Comparison of ENCODE assay signal across 8 cellular contexts in the genomic region with DNA sequence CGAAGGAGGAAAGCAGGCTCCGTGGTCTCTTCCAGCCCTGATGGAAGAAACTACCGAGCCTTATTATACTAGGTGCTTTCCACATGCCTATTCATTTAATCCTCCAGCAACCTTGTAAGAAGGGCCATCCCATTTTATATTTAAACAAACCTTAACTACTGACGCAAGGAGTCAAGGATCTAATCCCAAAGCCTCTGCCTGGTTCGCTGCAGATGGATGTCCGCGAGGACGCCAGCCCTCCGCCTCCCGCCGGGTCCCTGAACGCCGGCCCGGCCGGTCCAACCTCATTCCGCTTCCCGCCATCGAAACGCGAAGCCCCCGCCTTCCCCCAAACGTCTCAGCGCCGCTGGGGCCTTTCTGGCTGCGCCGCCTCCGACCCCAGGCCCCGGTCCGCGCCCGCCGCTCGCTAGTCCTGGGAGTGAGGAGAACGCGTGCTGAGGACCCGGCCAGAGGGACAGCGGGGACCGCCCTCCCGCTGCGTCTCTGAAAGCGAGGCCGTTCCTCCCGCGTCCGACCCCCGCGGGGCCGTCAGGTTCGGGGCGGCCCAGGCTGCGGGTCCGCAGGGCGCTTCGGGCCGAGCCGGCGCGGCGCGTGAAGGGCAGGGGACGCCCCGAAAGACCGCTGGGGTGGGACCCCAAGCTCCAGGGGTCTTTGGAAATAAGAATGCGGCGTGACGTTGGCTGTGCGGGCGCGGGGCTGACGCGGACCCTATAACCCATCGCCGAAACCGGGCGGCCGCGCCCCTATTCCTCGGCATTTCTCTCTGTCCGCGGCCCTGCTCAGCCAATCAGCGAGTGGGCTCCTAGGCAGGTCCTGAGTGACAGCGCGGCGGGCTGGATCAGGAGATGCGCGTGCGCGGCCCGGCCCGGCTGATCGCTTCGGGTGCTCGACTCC. TPM values are rescaled to one million over a fixed set of nuclear protein-coding genes. Genes with fewer than 3 reads are reported as not detected.
A peak's percentile ranks its signal among the peaks of the same experiment; 100 is the strongest.
DNase-seq lines count a peak whose midpoint lies in the region; ATAC-seq and TF ChIP-seq lines count a peak whose summit lies in the region.

No MANE protein-coding gene starts in this region.

- no peaks in the 10 kb centered on the region for H3K79me2 ChIP-seq in mesendoderm (ENCODE audit: control insufficient read depth, insufficient read depth, low read length)

- peaks cover 68% of the 10 kb centered on the region for H3K4me1 ChIP-seq in CD8-positive, alpha-beta T cell (ENCODE audit: insufficient read depth, low read length)
- no peaks in the 10 kb centered on the region for H3K4me1 ChIP-seq in mesendoderm (ENCODE audit: control insufficient read depth, low read depth, low read length)

- H3K27ac Mint-ChIP-seq in CD8-positive, alpha-beta T cell = peak overlapping the region; percentile 90
- peak overlapping the region; percentile 84 for H3K27ac Mint-ChIP-seq in activated CD8-positive, alpha-beta memory T cell treated with anti-CD3 and anti-CD28 coated beads, Interleukin-2, amount 10 ng/mL, durations not matched to agents 7 days and 5 days
- peak overlapping the region; percentile 71 to 72 for H3K27ac Mint-ChIP-seq in effector memory CD8-positive, alpha-beta T cell

- no peaks in the 10 kb centered on the region for H3K9me3 Mint-ChIP-seq in CD8-positive, alpha-beta T cell
- H3K9me3 Mint-ChIP-seq in activated CD8-positive, alpha-beta memory T cell treated with anti-CD3 and anti-CD28 coated beads, Interleukin-2, amount 10 ng/mL, durations not matched to agents 7 days and 5 days (ENCODE audit: low read depth) = no peaks in the 10 kb centered on the region
- H3K9me3 Mint-ChIP-seq in effector memory CD8-positive, alpha-beta T cell = no peaks in the 10 kb centered on the region

- POLR2A ChIA-PET in CD8-positive, alpha-beta T cell (lab: Charles Lee) = interaction anchor here (0.6 kb wide), 1 partner anchor 8 kb away, joined by 4 read pairs; no protein-coding TSS in a partner anchor

- H3K9me3 ChIP-seq in CD8-positive, alpha-beta T cell (ENCODE audit: low read length) = no peaks in the 10 kb centered on the region

- H4K5ac ChIP-seq in mesendoderm (ENCODE audit: low read length) = no peak overlapping the region

- H3K23ac ChIP-seq in mesendoderm (ENCODE audit: low read length) = no peak overlapping the region

- peak; percentile 72 to 94 (median 89) for DNase-seq in CD8-positive, alpha-beta T cell
- peak; percentile 99 for DNase-seq in HT-29 (ENCODE audit: low spot score)
- peak; percentile 53 for DNase-seq in NK-92 (lab: John Stamatoyannopoulos, UW; ENCODE audit: unreplicated experiment)
- peak; percentile 97 for DNase-seq in activated CD8-positive, alpha-beta memory T cell treated with anti-CD3 and anti-CD28 coated beads, Interleukin-2, amount 10 ng/mL, durations not matched to agents 7 days and 5 days
- peak; percentile 78 to 83 (median 82) for DNase-seq in effector memory CD8-positive, alpha-beta T cell
- peak; percentile 92 for DNase-seq in mesendoderm
- DNase-seq in stimulated activated CD8-positive, alpha-beta memory T cell treated with anti-CD3 and anti-CD28 coated beads, Interleukin-12 subunit alpha, Interleukin-12 subunit beta, amount 100 ng/mL, for 1 hour (ENCODE audit: low read depth) = peak; percentile 85

- no peak overlapping the region for H2BK5ac ChIP-seq in mesendoderm (ENCODE audit: low read length)

- CTCF ChIA-PET in CD8-positive, alpha-beta T cell (lab: Charles Lee) = interaction anchor here (3.0 kb wide), 1 partner anchor 10 kb away, joined by 17 read pairs; no protein-coding TSS in a partner anchor
- CTCF ChIA-PET in activated CD8-positive, alpha-beta memory T cell treated with anti-CD3 and anti-CD28 coated beads, Interleukin-2, amount 10 ng/mL, durations not matched to agents 7 days and 5 days (lab: Charles Lee) = interaction anchor here (1.0 kb wide), 1 partner anchor 10 kb away, joined by 3 read pairs; no protein-coding TSS in a partner anchor

- H4K8ac ChIP-seq in mesendoderm (ENCODE audit: low read depth, low read length) = no peak overlapping the region

- no peak overlapping the region for H2BK15ac ChIP-seq in mesendoderm (replicated peaks; ENCODE audit: low read depth)

- no peaks in the 10 kb centered on the region for H3K27me3 Mint-ChIP-seq in CD8-positive, alpha-beta T cell (ENCODE audit: low read depth)
- H3K27me3 Mint-ChIP-seq in activated CD8-positive, alpha-beta memory T cell treated with anti-CD3 and anti-CD28 coated beads, Interleukin-2, amount 10 ng/mL, durations not matched to agents 7 days and 5 days = no peaks in the 10 kb centered on the region
- H3K27me3 Mint-ChIP-seq in effector memory CD8-positive, alpha-beta T cell = no peaks in the 10 kb centered on the region

- H3K18ac ChIP-seq in mesendoderm (ENCODE audit: low read length) = peak overlapping the region; percentile 24

- ATAC-seq in CD8-positive, alpha-beta T cell = peak; percentile 73
- ATAC-seq in GM21367 (IDR thresholded peaks at IDR 0.05; ENCODE audit: unreplicated experiment) = peak; percentile 79
- peak; percentile 94 for ATAC-seq in activated CD8-positive, alpha-beta memory T cell treated with anti-CD3 and anti-CD28 coated beads, Interleukin-2, amount 10 ng/mL, durations not matched to agents 7 days and 5 days
- ATAC-seq in effector memory CD8-positive, alpha-beta T cell (replicated peaks) = peak; percentile 69

- peak overlapping the region; percentile 85 for H3K56ac ChIP-seq in mesendoderm (ENCODE audit: low read length)

- no CpG with 5 or more reads among the region's 93 CpGs for WGBS in mesendoderm (ENCODE audit: extremely low coverage, insufficient coverage, low lambda C conversion rate)

- peaks cover 5% of the 10 kb centered on the region for H3K36me3 ChIP-seq in CD8-positive, alpha-beta T cell (ENCODE audit: insufficient read depth, low read length)
- H3K36me3 ChIP-seq in mesendoderm (ENCODE audit: control insufficient read depth, insufficient read depth, low read length) = no peaks in the 10 kb centered on the region

- H2BK120ac ChIP-seq in mesendoderm (ENCODE audit: low read depth, low read length) = no peak overlapping the region

- H3K79me1 ChIP-seq in mesendoderm (ENCODE audit: low read length) = no peaks in the 10 kb centered on the region

- H3K4me3 Mint-ChIP-seq in CD8-positive, alpha-beta T cell = peak overlapping the region; percentile 92
- peak overlapping the region; percentile 85 for H3K4me3 Mint-ChIP-seq in activated CD8-positive, alpha-beta memory T cell treated with anti-CD3 and anti-CD28 coated beads, Interleukin-2, amount 10 ng/mL, durations not matched to agents 7 days and 5 days
- H3K4me3 Mint-ChIP-seq in effector memory CD8-positive, alpha-beta T cell = peak overlapping the region; percentile 86 to 87

- H2AK5ac ChIP-seq in mesendoderm (ENCODE audit: low read length) = no peak overlapping the region

- H3K4ac ChIP-seq in mesendoderm (ENCODE audit: low read depth, low read length) = no peak overlapping the region

- peak overlapping the region; percentile 68 for H3K4me2 ChIP-seq in mesendoderm (ENCODE audit: low read length)

- peak overlapping the region; percentile 74 for H3K9ac ChIP-seq in mesendoderm (ENCODE audit: low read length)

- H3K27me3 ChIP-seq in CD8-positive, alpha-beta T cell (ENCODE audit: insufficient read depth, low read length) = no peaks in the 10 kb centered on the region
- H3K27me3 ChIP-seq in mesendoderm (ENCODE audit: insufficient read depth, low read length, poor library complexity) = peaks cover 3% of the 10 kb centered on the region

- H3K4me1 Mint-ChIP-seq in CD8-positive, alpha-beta T cell (ENCODE audit: low read depth) = peaks cover 84% of the 10 kb centered on the region
- peaks cover 71% of the 10 kb centered on the region for H3K4me1 Mint-ChIP-seq in activated CD8-positive, alpha-beta memory T cell treated with anti-CD3 and anti-CD28 coated beads, Interleukin-2, amount 10 ng/mL, durations not matched to agents 7 days and 5 days
- H3K4me1 Mint-ChIP-seq in effector memory CD8-positive, alpha-beta T cell (ENCODE audit: low read depth in 2 of 2) = peaks cover 52 to 63% of the 10 kb centered on the region in 2 donors

- intact Hi-C loops in CD8-positive, alpha-beta T cell (cut with DNase I, micrococcal nuclease) = loop anchor here (1.0 to 5.0 kb wide), 4 partner anchors 8 to 1469 kb away; a partner anchor contains a TSS

- H3K27ac ChIP-seq in CD8-positive, alpha-beta T cell (ENCODE audit: low read depth, low read length) = peak overlapping the region; percentile 63
- no peak overlapping the region for H3K27ac ChIP-seq in mesendoderm (ENCODE audit: low read depth, low read length)

- peak overlapping the region; percentile 80 for H3K4me3 ChIP-seq in CD8-positive, alpha-beta T cell (ENCODE audit: low read depth, low read length)
- peak overlapping the region; percentile 33 for H3K4me3 ChIP-seq in mesendoderm (ENCODE audit: low read length)

- peaks cover 32% of the 10 kb centered on the region for H3K36me3 Mint-ChIP-seq in CD8-positive, alpha-beta T cell
- H3K36me3 Mint-ChIP-seq in activated CD8-positive, alpha-beta memory T cell treated with anti-CD3 and anti-CD28 coated beads, Interleukin-2, amount 10 ng/mL, durations not matched to agents 7 days and 5 days = peaks cover 16% of the 10 kb centered on the region
- peaks cover 27% of the 10 kb centered on the region for H3K36me3 Mint-ChIP-seq in effector memory CD8-positive, alpha-beta T cell (ENCODE audit: insufficient read depth)

- TF ChIP-seq CTCF in CD8-positive, alpha-beta T cell (IDR thresholded peaks at IDR 0.05) = no peak

RNA-seq across cellular contexts. Expression of a gene that starts 0.4 kb away (rescaled TPM):
- 10 to 100 TPM; 32.9 to 33.5 TPM for total RNA-seq in CD8-positive, alpha-beta T cell
- total RNA-seq in HT-29 (2014; rRNA removed; shearing (Covaris generic)) = 92.6 and 93.3 TPM in 2 replicates
- 10 to 100 TPM; 63.1 to 71.3 TPM for total RNA-seq in activated CD8-positive, alpha-beta memory T cell treated with anti-CD3 and anti-CD28 coated beads, Interleukin-2, amount 10 ng/mL, durations not matched to agents 7 days and 5 days
- 10.4 TPM for polyA plus RNA-seq in mesendoderm (2013, experiment 1 of 2)
- 9.8 TPM for polyA plus RNA-seq in mesendoderm (2013, experiment 2 of 2)

RNA-seq across cellular contexts. Expression of a gene that starts 35.1 kb away (rescaled TPM):
- total RNA-seq in CD8-positive, alpha-beta T cell = 10 to 100 TPM; 18.8 TPM
- 8.8 and 11.7 TPM in 2 replicates for total RNA-seq in HT-29 (2014; rRNA removed; shearing (Covaris generic))
- 10 to 100 TPM; 23.1 to 24.8 TPM for total RNA-seq in activated CD8-positive, alpha-beta memory T cell treated with anti-CD3 and anti-CD28 coated beads, Interleukin-2, amount 10 ng/mL, durations not matched to agents 7 days and 5 days
- polyA plus RNA-seq in mesendoderm (2013, experiment 1 of 2) = 0.20 TPM
- 0.42 TPM for polyA plus RNA-seq in mesendoderm (2013, experiment 2 of 2)
